Comparison of ENCODE assay signal across 2 cellular contexts in the genomic region with DNA sequence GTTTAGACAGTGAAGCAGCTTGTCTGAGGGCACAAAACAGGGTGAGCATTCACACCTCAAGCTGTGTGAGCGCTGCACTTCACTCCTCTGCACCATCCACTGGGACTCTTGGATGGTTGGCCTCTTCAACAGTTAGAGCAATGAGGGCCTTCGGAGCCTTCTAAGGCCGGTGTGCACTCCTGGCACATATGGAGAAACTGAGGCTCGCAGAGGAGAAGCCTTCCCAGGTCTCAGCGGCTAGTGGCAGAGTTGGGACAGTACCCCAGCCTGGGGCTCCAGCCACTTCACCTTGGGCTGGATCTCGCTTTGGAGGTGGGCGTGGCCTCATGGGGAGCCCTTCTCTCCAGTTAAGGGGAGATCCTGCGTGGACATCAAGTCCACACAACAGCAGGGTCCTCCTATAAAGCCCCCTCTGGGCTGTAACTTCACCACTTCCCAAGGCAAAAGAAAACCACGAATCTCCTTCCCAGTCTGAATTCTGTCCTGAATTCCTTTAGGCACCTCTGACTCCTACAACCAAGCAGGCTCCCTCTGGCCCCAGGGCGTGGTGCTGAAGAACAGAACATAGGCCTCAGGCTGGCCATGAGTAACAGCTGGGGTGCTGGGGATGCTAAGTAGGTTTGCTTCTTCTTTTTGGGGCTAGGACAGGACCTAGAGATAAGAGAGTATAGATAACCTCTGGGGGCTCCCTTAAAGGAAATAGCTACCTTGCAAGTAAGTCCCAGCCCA.
TF ChIP-seq lines count a peak whose summit lies in the region.

No MANE protein-coding gene starts in this region.

TF ChIP-seq in SK-N-SH, 30 proteins besides CTCF, POLR2A, EP300 and RAD21 (continued from another document):
- TF ChIP-seq, protein P1, sequence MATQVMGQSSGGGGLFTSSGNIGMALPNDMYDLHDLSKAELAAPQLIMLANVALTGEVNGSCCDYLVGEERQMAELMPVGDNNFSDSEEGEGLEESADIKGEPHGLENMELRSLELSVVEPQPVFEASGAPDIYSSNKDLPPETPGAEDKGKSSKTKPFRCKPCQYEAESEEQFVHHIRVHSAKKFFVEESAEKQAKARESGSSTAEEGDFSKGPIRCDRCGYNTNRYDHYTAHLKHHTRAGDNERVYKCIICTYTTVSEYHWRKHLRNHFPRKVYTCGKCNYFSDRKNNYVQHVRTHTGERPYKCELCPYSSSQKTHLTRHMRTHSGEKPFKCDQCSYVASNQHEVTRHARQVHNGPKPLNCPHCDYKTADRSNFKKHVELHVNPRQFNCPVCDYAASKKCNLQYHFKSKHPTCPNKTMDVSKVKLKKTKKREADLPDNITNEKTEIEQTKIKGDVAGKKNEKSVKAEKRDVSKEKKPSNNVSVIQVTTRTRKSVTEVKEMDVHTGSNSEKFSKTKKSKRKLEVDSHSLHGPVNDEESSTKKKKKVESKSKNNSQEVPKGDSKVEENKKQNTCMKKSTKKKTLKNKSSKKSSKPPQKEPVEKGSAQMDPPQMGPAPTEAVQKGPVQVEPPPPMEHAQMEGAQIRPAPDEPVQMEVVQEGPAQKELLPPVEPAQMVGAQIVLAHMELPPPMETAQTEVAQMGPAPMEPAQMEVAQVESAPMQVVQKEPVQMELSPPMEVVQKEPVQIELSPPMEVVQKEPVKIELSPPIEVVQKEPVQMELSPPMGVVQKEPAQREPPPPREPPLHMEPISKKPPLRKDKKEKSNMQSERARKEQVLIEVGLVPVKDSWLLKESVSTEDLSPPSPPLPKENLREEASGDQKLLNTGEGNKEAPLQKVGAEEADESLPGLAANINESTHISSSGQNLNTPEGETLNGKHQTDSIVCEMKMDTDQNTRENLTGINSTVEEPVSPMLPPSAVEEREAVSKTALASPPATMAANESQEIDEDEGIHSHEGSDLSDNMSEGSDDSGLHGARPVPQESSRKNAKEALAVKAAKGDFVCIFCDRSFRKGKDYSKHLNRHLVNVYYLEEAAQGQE (IDR thresholded peaks at IDR 0.05; ENCODE audit: low read depth, low read length), result no peak
- TF ChIP-seq RFX5 (IDR thresholded peaks at IDR 0.05; ENCODE audit: low read length) (no peak), YY1 (IDR thresholded peaks at IDR 0.05; ENCODE audit: low read depth) (no peak), MEF2A (IDR thresholded peaks at IDR 0.05; ENCODE audit: borderline replicate concordance, low read depth) (no peak), EZH2phosphoT487 (IDR thresholded peaks at IDR 0.05; ENCODE audit: borderline replicate concordance, low read depth) (no peak), TCF12 (IDR thresholded peaks at IDR 0.05) (no peak), TEAD4 (IDR thresholded peaks at IDR 0.05; ENCODE audit: borderline replicate concordance, insufficient read depth) (no peak), JUND (IDR thresholded peaks at IDR 0.05) (no peak), GABPA (IDR thresholded peaks at IDR 0.05; ENCODE audit: low read depth) (no peak), GATA2 (CRISPR knock-in tag; IDR thresholded peaks at IDR 0.05) (no peak)
- TF ChIP-seq, protein P2, sequence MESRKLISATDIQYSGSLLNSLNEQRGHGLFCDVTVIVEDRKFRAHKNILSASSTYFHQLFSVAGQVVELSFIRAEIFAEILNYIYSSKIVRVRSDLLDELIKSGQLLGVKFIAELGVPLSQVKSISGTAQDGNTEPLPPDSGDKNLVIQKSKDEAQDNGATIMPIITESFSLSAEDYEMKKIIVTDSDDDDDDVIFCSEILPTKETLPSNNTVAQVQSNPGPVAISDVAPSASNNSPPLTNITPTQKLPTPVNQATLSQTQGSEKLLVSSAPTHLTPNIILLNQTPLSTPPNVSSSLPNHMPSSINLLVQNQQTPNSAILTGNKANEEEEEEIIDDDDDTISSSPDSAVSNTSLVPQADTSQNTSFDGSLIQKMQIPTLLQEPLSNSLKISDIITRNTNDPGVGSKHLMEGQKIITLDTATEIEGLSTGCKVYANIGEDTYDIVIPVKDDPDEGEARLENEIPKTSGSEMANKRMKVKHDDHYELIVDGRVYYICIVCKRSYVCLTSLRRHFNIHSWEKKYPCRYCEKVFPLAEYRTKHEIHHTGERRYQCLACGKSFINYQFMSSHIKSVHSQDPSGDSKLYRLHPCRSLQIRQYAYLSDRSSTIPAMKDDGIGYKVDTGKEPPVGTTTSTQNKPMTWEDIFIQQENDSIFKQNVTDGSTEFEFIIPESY (IDR thresholded peaks at IDR 0.05; ENCODE audit: borderline replicate concordance, low read depth), result no peak
- TF ChIP-seq, protein P3, sequence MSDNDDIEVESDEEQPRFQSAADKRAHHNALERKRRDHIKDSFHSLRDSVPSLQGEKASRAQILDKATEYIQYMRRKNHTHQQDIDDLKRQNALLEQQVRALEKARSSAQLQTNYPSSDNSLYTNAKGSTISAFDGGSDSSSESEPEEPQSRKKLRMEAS (IDR thresholded peaks at IDR 0.05; ENCODE audit: low read depth), result no peak
TF ChIP-seq in SK-N-SH: peak in this region for 0.

TF ChIP-seq in SK-N-SH treated with all-trans-retinoic acid at 6 μM for 48 hours, 23 proteins besides CTCF, POLR2A, EP300 and RAD21 (continued from another document):
- TF ChIP-seq, protein P4, sequence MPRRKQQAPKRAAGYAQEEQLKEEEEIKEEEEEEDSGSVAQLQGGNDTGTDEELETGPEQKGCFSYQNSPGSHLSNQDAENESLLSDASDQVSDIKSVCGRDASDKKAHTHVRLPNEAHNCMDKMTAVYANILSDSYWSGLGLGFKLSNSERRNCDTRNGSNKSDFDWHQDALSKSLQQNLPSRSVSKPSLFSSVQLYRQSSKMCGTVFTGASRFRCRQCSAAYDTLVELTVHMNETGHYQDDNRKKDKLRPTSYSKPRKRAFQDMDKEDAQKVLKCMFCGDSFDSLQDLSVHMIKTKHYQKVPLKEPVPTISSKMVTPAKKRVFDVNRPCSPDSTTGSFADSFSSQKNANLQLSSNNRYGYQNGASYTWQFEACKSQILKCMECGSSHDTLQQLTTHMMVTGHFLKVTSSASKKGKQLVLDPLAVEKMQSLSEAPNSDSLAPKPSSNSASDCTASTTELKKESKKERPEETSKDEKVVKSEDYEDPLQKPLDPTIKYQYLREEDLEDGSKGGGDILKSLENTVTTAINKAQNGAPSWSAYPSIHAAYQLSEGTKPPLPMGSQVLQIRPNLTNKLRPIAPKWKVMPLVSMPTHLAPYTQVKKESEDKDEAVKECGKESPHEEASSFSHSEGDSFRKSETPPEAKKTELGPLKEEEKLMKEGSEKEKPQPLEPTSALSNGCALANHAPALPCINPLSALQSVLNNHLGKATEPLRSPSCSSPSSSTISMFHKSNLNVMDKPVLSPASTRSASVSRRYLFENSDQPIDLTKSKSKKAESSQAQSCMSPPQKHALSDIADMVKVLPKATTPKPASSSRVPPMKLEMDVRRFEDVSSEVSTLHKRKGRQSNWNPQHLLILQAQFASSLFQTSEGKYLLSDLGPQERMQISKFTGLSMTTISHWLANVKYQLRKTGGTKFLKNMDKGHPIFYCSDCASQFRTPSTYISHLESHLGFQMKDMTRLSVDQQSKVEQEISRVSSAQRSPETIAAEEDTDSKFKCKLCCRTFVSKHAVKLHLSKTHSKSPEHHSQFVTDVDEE (CRISPR knock-in tag; IDR thresholded peaks at IDR 0.05), result no peak
